In the genomic region with DNA sequence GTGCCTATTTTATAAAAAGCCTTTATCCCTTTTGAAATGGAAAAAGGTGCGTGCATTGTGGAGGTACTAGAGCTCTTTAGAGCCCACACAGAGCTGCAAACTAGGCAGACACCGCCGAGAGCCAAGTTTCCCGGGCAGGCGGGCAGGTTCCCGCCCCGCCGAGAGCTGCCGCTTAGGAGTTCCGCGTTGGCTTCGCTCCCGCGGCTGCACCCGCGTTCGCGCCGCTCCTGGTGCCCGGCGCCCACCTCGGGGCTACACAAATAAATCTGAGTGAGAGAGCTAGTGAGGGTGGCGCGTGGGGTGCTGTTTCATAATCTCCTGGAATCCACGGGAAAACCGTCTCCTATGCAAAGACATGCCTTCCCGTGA, we compare ENCODE assay signal across 8 cellular contexts. TPM values are rescaled to one million over a fixed set of nuclear protein-coding genes. Genes with fewer than 3 reads are reported as not detected.
DNase-seq lines count a peak whose midpoint lies in the region; ATAC-seq, FAIRE-seq and TF ChIP-seq lines count a peak whose summit lies in the region.

No MANE protein-coding gene starts in this region.

- no peak for TF ChIP-seq CTCF in AG10803 (conservative IDR thresholded peaks at IDR 0.05; ENCODE audit: low read length)

- ATAC-seq in GM18858 (IDR thresholded peaks at IDR 0.05; ENCODE audit: unreplicated experiment) (no peak), HG02970 (IDR thresholded peaks at IDR 0.05; ENCODE audit: low FRiP score, unreplicated experiment) (no peak)

- no peak for DNase-seq in AG10803 (ENCODE audit: low read depth)
- peak; percentile 67 for DNase-seq in HT-29 (ENCODE audit: low spot score)
- peak; percentile 24 for DNase-seq in amniotic stem cell (lab: John Stamatoyannopoulos, UW)
- no peak for DNase-seq in iPS DF 6.9 (ENCODE audit: low read depth, low spot score)
- DNase-seq in small intestine, result peak; percentile 48
- DNase-seq in H4 (ENCODE audit: low spot score), result no peak

- H3K9me3 ChIP-seq in iPS DF 6.9 (ENCODE audit: control insufficient read depth, insufficient read depth, low read length) (no peaks in the 10 kb centered on the region), small intestine (ENCODE audit: control insufficient read depth, low read depth) (no peaks in the 10 kb centered on the region)

- H3K27ac ChIP-seq in iPS DF 6.9 (ENCODE audit: low read length) (no peak overlapping the region), small intestine (ENCODE audit: low read depth in 1 of 2, low read length in 1 of 2) (peak overlapping the region; percentile 38 to 42)

- H3K4me3 ChIP-seq in AG10803 (ENCODE audit: low read length) (peak overlapping the region; percentile 87), iPS DF 6.9 (ENCODE audit: low read length) (peak overlapping the region; percentile 68; the same call in 1 of the 2 replicates), small intestine (ENCODE audit: low read depth in 1 of 2, low read length in 2 of 2) (peak overlapping the region; percentile 59 to 70)

- H3K36me3 ChIP-seq in iPS DF 6.9 (ENCODE audit: control insufficient read depth, insufficient read depth, low read length), result no peaks in the 10 kb centered on the region
- no peaks in the 10 kb centered on the region for H3K36me3 ChIP-seq in small intestine (ENCODE audit: control insufficient read depth in 2 of 2, insufficient read depth in 2 of 2, low read length in 2 of 2)

- H3K4me1 ChIP-seq in iPS DF 6.9 (ENCODE audit: control insufficient read depth, insufficient read depth, low read length) (no peaks in the 10 kb centered on the region), small intestine (ENCODE audit: control insufficient read depth in 2 of 2, insufficient read depth in 1 of 2, low read depth in 1 of 2, low read length in 1 of 2) (no peaks in the 10 kb centered on the region)

- no peaks in the 10 kb centered on the region for H3K27me3 ChIP-seq in iPS DF 6.9 (ENCODE audit: control insufficient read depth, insufficient read depth, low read length)
- no peaks in the 10 kb centered on the region for H3K27me3 ChIP-seq in small intestine (ENCODE audit: control insufficient read depth in 2 of 2, insufficient read depth in 2 of 2, low read length in 2 of 2)

- FAIRE-seq in small intestine (lab: Jason Lieb, UNC), result no peak

- no CpG with 5 or more reads among the region's 27 CpGs for WGBS in iPS DF 6.9 (ENCODE audit: insufficient coverage, insufficient read length)
- WGBS in small intestine, 3 donors, result 0 to 2% (median 1%) methylated on average over 27 of the region's 27 CpGs

RNA-seq across cellular contexts. Expression of gene KITLG, which starts 0.7 kb away (rescaled TPM):
- 37.8 and 42.1 TPM in 2 replicates for total RNA-seq in HT-29 (2014; rRNA removed; shearing (Covaris generic))
- 1 to 10 TPM; 4.5 to 8.1 (median 7.6) TPM for polyA plus RNA-seq in small intestine
- total RNA-seq in H4 (2014; rRNA removed; shearing (Covaris generic)), result 12.3 and 13.0 TPM in 2 replicates

Comparison
In these comparisons a context has a peak if more than half of its experiments do, and no peak if none do; other contexts are left out.
1. DNase-seq: peak in HT-29 (single experiment), amniotic stem cell (single experiment) and small intestine (single experiment); none in AG10803 (single experiment), iPS DF 6.9 (single experiment) and H4 (single experiment).
2. Peak in every context shown above with its lines, with median percentiles within 50 percentile points of each other: H3K4me3 ChIP-seq.